32 cellular contexts compared by ENCODE assay signal in genomic region chr17:38905375-38905774, GRCh38. TPM values are rescaled to one million over a fixed set of nuclear protein-coding genes. Genes with fewer than 3 reads are reported as not detected.
DNase-seq lines count a peak whose midpoint lies in the region; ATAC-seq, FAIRE-seq and TF ChIP-seq lines count a peak whose summit lies in the region.
"Had no signal": no experiment of that assay in that cellular context is flagged by ENCODE, and none has a peak within 500 bp of the region (broad histone marks: within the 10 kb centered on the region; RNA-seq: fewer than 3 reads in every experiment).

No MANE protein-coding gene starts in this region.

- POLR2A ChIA-PET in HEK293T (lab: Yijun Ruan, JAX), result no interaction called here
- POLR2A ChIA-PET in PC-3 (lab: Charles Lee; ENCODE audit: unreplicated experiment), result no interaction called here

- H3K36me3 ChIP-seq in right atrium auricular region (peaks cover 16% of the 10 kb centered on the region), astrocyte (ENCODE audit: insufficient read depth, low read length) (peaks cover 36% of the 10 kb centered on the region), PC-3 (ENCODE audit: low read depth, low read length) (peaks cover 16% of the 10 kb centered on the region)

- CTCF ChIA-PET in HEK293T (lab: Yijun Ruan, JAX), result no interaction called here
- CTCF ChIA-PET in PC-3 (lab: Charles Lee), result no interaction called here

- H4K20me1 ChIP-seq in astrocyte (ENCODE audit: insufficient read depth, low read length) (peaks cover 91% of the 10 kb centered on the region), PC-3 (ENCODE audit: low read length) (no peaks in the 10 kb centered on the region)

- H3K27me3 ChIP-seq in right cardiac atrium (ENCODE audit: control insufficient read depth, insufficient read depth) (no peaks in the 10 kb centered on the region), right atrium auricular region (no peaks in the 10 kb centered on the region), astrocyte (ENCODE audit: insufficient read depth, low read length) (no peaks in the 10 kb centered on the region), PC-3 (ENCODE audit: low read length) (no peaks in the 10 kb centered on the region)
- H3K27me3 ChIP-seq: ascending aorta had no signal

- H3K36me3 Mint-ChIP-seq in astrocyte (ENCODE audit: low read depth, unreplicated experiment), result peaks cover 21% of the 10 kb centered on the region
- peaks cover 16% of the 10 kb centered on the region for H3K36me3 Mint-ChIP-seq in stimulated activated memory B cell treated with anti-CD40 and anti-IgM and Interleukin-4, amounts not matched to agents 10 μg/mL and 1 μg/mL and 100 μg/mL, for 72 hours

- H3K79me2 ChIP-seq in astrocyte (ENCODE audit: insufficient read depth, low read length) (peaks cover 79% of the 10 kb centered on the region), PC-3 (ENCODE audit: low read length) (peaks cover 8% of the 10 kb centered on the region; the same call in 1 of the 2 replicates)

- no peak for FAIRE-seq in astrocyte (lab: Jason Lieb, UNC)
- FAIRE-seq: K562 had no signal

- ATAC-seq in right cardiac atrium (no peak), GM19324 (IDR thresholded peaks at IDR 0.05; ENCODE audit: low FRiP score, unreplicated experiment) (no peak), PC-3 (no peak)
- ATAC-seq in stimulated activated memory B cell treated with anti-CD40 and anti-IgM and Interleukin-4, amounts not matched to agents 10 μg/mL and 1 μg/mL and 100 μg/mL, for 72 hours, result no peak
- ATAC-seq: effector memory CD8-positive, alpha-beta T cell; GM23338; K562; left colon; sciatic nerve; T-cell had no signal

- WGBS in right cardiac atrium, result 84% methylated on average over 10 of the region's 10 CpGs

- intact Hi-C loops in right cardiac atrium (cut with DNase I), result no loop called here
- intact Hi-C loops in PC-3 (cut with micrococcal nuclease), result no loop called here

- H3K4me3 ChIP-seq in right cardiac atrium (ENCODE audit: low read length), result no peak overlapping the region
- H3K4me3 ChIP-seq in right atrium auricular region, result no peak overlapping the region
- H3K4me3 ChIP-seq in astrocyte (ENCODE audit: insufficient read depth, low read depth, low read length), result no peak overlapping the region
- H3K4me3 ChIP-seq in PC-3 (ENCODE audit: low read length), result no peak overlapping the region
- H3K4me3 ChIP-seq: ascending aorta, coronary artery, GM23338, K562 had no signal

- H2AFZ ChIP-seq in astrocyte (ENCODE audit: low read depth, low read length), result no peak overlapping the region
- H2AFZ ChIP-seq in PC-3 (ENCODE audit: low read length), result no peak overlapping the region
- H2AFZ ChIP-seq: GM23338 had no signal

- no peaks in the 10 kb centered on the region for H3K27me3 Mint-ChIP-seq in astrocyte (ENCODE audit: low read depth, unreplicated experiment)
- H3K27me3 Mint-ChIP-seq in stimulated activated memory B cell treated with anti-CD40 and anti-IgM and Interleukin-4, amounts not matched to agents 10 μg/mL and 1 μg/mL and 100 μg/mL, for 72 hours, result no peaks in the 10 kb centered on the region
- H3K27me3 Mint-ChIP-seq: activated CD4-positive, alpha-beta T cell treated with anti-CD3 and anti-CD28 coated beads, Interleukin-2, amount 10 ng/mL, durations not matched to agents 7 days and 5 days; activated naive CD8-positive, alpha-beta T cell treated with anti-CD3 and anti-CD28 coated beads, Interleukin-2, amount 10 ng/mL, durations not matched to agents 7 days and 5 days; effector memory CD8-positive, alpha-beta T cell; T-cell had no signal

- no TSS peak for BruUV-seq in PC-3 (replicated peaks; lab: Mats Ljungman, UMichigan)

- DNase-seq in right cardiac atrium, result peak in 2 of 3 donors; percentile 26 to 27
- no peak for DNase-seq in right atrium auricular region (ENCODE audit: low spot score)
- no peak for DNase-seq in HEK293T (ENCODE audit: extremely low spot score)
- no peak for DNase-seq in astrocyte (ENCODE audit: low read depth)
- DNase-seq in PC-3, result no peak
- no peak for DNase-seq in NCI-H1417 (lab: John Stamatoyannopoulos, UW)
- DNase-seq: activated CD4-positive, alpha-beta T cell treated with anti-CD3 and anti-CD28 coated beads, Interleukin-2, amount 10 ng/mL, durations not matched to agents 7 days and 5 days; activated naive CD8-positive, alpha-beta T cell treated with anti-CD3 and anti-CD28 coated beads, Interleukin-2, amount 10 ng/mL, durations not matched to agents 7 days and 5 days; activated T-cell treated with anti-CD3 and anti-CD28 coated beads, Interleukin-2, amount 50 U/mL, for 48 hours; caudate nucleus; COR-L47; DMS79; effector memory CD8-positive, alpha-beta T cell; GDM1; hypothalamus; left colon; mammary epithelial cell; NCI-H1092; NCI-H1694 treated with DMSO at 0.1 percent for 48 hours; NCI-H446 treated with DMSO at 0.1 percent for 48 hours; NCI-H774; stimulated activated CD8-positive, alpha-beta memory T cell treated with anti-CD3 and anti-CD28 coated beads, Interleukin-4, amount 100 ng/mL, for 48 hours; T-cell; trophoblast cell; WERI-Rb-1 had no signal

- H3K9me3 ChIP-seq in right cardiac atrium (ENCODE audit: control insufficient read depth, low read length) (no peaks in the 10 kb centered on the region), right atrium auricular region (no peaks in the 10 kb centered on the region), astrocyte (ENCODE audit: insufficient read depth, low read depth, low read length) (no peaks in the 10 kb centered on the region), PC-3 (ENCODE audit: low read length) (no peaks in the 10 kb centered on the region)
- H3K9me3 ChIP-seq: ascending aorta had no signal

- H3K4me2 ChIP-seq in astrocyte (ENCODE audit: low read length) (no peak overlapping the region), PC-3 (ENCODE audit: low read length) (no peak overlapping the region)
- H3K4me2 ChIP-seq: GM23338 had no signal

- no peaks in the 10 kb centered on the region for H3K9me2 ChIP-seq in PC-3 (replicated peaks; ENCODE audit: low read length)

- H3K27ac Mint-ChIP-seq in astrocyte (ENCODE audit: unreplicated experiment), result peak overlapping the region; percentile 62
- H3K27ac Mint-ChIP-seq in stimulated activated memory B cell treated with anti-CD40 and anti-IgM and Interleukin-4, amounts not matched to agents 10 μg/mL and 1 μg/mL and 100 μg/mL, for 72 hours, result peak overlapping the region; percentile 59
- H3K27ac Mint-ChIP-seq: GM23338 had no signal

- no peak for TF ChIP-seq CTCF in right atrium auricular region (IDR thresholded peaks at IDR 0.05)
- no peak for TF ChIP-seq CTCF in astrocyte (IDR thresholded peaks at IDR 0.05; ENCODE audit: insufficient read depth, low read depth, low read length)
- TF ChIP-seq CTCF in PC-3 (conservative IDR thresholded peaks at IDR 0.05; ENCODE audit: low read depth, low read length), result no peak

- no peak overlapping the region for H3K9ac ChIP-seq in astrocyte (ENCODE audit: low read length)
- H3K9ac ChIP-seq in PC-3 (ENCODE audit: low read length), result no peak overlapping the region

- H3K4me3 Mint-ChIP-seq in astrocyte (ENCODE audit: unreplicated experiment), result no peak overlapping the region
- H3K4me3 Mint-ChIP-seq in stimulated activated memory B cell treated with anti-CD40 and anti-IgM and Interleukin-4, amounts not matched to agents 10 μg/mL and 1 μg/mL and 100 μg/mL, for 72 hours, result no peak overlapping the region
- H3K4me3 Mint-ChIP-seq: activated CD4-positive, alpha-beta T cell treated with anti-CD3 and anti-CD28 coated beads, Interleukin-2, amount 10 ng/mL, durations not matched to agents 7 days and 5 days; activated naive CD8-positive, alpha-beta T cell treated with anti-CD3 and anti-CD28 coated beads, Interleukin-2, amount 10 ng/mL, durations not matched to agents 7 days and 5 days; effector memory CD8-positive, alpha-beta T cell; GM23338; T-cell had no signal

- H3K4me1 ChIP-seq in right cardiac atrium (ENCODE audit: control insufficient read depth, insufficient read depth, low read length) (peaks cover 18% of the 10 kb centered on the region), right atrium auricular region (peaks cover 0 to 68% of the 10 kb centered on the region in 2 donors), astrocyte (ENCODE audit: insufficient read depth, low read length) (peaks cover 24% of the 10 kb centered on the region), PC-3 (ENCODE audit: insufficient read depth, low read length) (peaks cover 11% of the 10 kb centered on the region)

- H3F3A ChIP-seq in PC-3 (ENCODE audit: low read length, unreplicated experiment), result no peaks in the 10 kb centered on the region

- peaks cover 38% of the 10 kb centered on the region for H3K4me1 Mint-ChIP-seq in astrocyte (ENCODE audit: low read depth, unreplicated experiment)
- peaks cover 46% of the 10 kb centered on the region for H3K4me1 Mint-ChIP-seq in stimulated activated memory B cell treated with anti-CD40 and anti-IgM and Interleukin-4, amounts not matched to agents 10 μg/mL and 1 μg/mL and 100 μg/mL, for 72 hours

- H3K9me3 Mint-ChIP-seq in astrocyte (ENCODE audit: unreplicated experiment), result no peaks in the 10 kb centered on the region
- H3K9me3 Mint-ChIP-seq in stimulated activated memory B cell treated with anti-CD40 and anti-IgM and Interleukin-4, amounts not matched to agents 10 μg/mL and 1 μg/mL and 100 μg/mL, for 72 hours, result no peaks in the 10 kb centered on the region
- H3K9me3 Mint-ChIP-seq: activated CD4-positive, alpha-beta T cell treated with anti-CD3 and anti-CD28 coated beads, Interleukin-2, amount 10 ng/mL, durations not matched to agents 7 days and 5 days; activated naive CD8-positive, alpha-beta T cell treated with anti-CD3 and anti-CD28 coated beads, Interleukin-2, amount 10 ng/mL, durations not matched to agents 7 days and 5 days; effector memory CD8-positive, alpha-beta T cell; GM23338; T-cell had no signal

- H3K27ac ChIP-seq in right cardiac atrium (ENCODE audit: low read length), result no peak overlapping the region
- no peak overlapping the region for H3K27ac ChIP-seq in right atrium auricular region
- no peak overlapping the region for H3K27ac ChIP-seq in astrocyte (ENCODE audit: low read depth, low read length)
- H3K27ac ChIP-seq in PC-3 (ENCODE audit: low read length), result no peak overlapping the region
- H3K27ac ChIP-seq: coronary artery, WERI-Rb-1 had no signal

TF ChIP-seq in HEK293T, 16 proteins besides CTCF, POLR2A, EP300 and RAD21:
- TF ChIP-seq BHLHE40 (IDR thresholded peaks at IDR 0.05; ENCODE audit: borderline replicate concordance) (no peak), ZNF384 (IDR thresholded peaks at IDR 0.05) (peak; percentile 59)
TF ChIP-seq in HEK293T: peak in this region for 1.

RNA-seq across cellular contexts. Expression of gene LASP1, which starts 35.5 kb away (rescaled TPM):
- 10 to 100 TPM; 29.2 to 39.6 (median 35.8) TPM for total RNA-seq in right cardiac atrium
- polyA plus RNA-seq in right cardiac atrium, result 23.8 TPM
- 10 to 100 TPM; 34.2 to 65.4 TPM for total RNA-seq in right atrium auricular region
- 395 and 421 TPM in 2 replicates for total RNA-seq in astrocyte
- 106 and 120 TPM in 2 replicates for total RNA-seq in PC-3 (2014; rRNA removed)

RNA-seq across cellular contexts. Expression of gene RPL23, which starts 51.9 kb away (rescaled TPM):
- total RNA-seq in right cardiac atrium, result 100 to 1,000 TPM; 830 to 995 (median 880) TPM
- 1,847 TPM for polyA plus RNA-seq in right cardiac atrium
- total RNA-seq in right atrium auricular region, result 100 to 1,000 TPM; 640 to 985 TPM
- total RNA-seq in astrocyte, result 954 and 1,087 TPM in 2 replicates
- 807 and 1,110 TPM in 2 replicates for total RNA-seq in PC-3 (2014; rRNA removed)

Comparison
In these comparisons a context has a peak if more than half of its experiments do, and no peak if none do; other contexts are left out.
1. DNase-seq: peak in right cardiac atrium (2 of 3); none in right atrium auricular region (single experiment), HEK293T (single experiment), astrocyte (single experiment), PC-3 (single experiment) and NCI-H1417 (0 of 3).